Comparison of ENCODE assay signal across 11 cellular contexts in genomic region chr12:111448266-111448830, GRCh38. TPM values are rescaled to one million over a fixed set of nuclear protein-coding genes. Genes with fewer than 3 reads are reported as not detected.
A peak's percentile ranks its signal among the peaks of the same experiment; 100 is the strongest.
DNase-seq lines count a peak whose midpoint lies in the region; ATAC-seq and TF ChIP-seq lines count a peak whose summit lies in the region.
"Had no signal": no experiment of that assay in that cellular context is flagged by ENCODE, and none has a peak within 500 bp of the region (broad histone marks: within the 10 kb centered on the region; RNA-seq: fewer than 3 reads in every experiment).

No MANE protein-coding gene starts in this region.

- H3K9me3 ChIP-seq in heart left ventricle (no peaks in the 10 kb centered on the region), testis (no peaks in the 10 kb centered on the region)
- H3K9me3 ChIP-seq in effector memory CD4-positive, alpha-beta T cell (ENCODE audit: control insufficient read depth, low read length), result no peaks in the 10 kb centered on the region
- H3K9me3 ChIP-seq: BE2C, mucosa of descending colon had no signal

- TF ChIP-seq POLR2A in heart left ventricle (IDR thresholded peaks at IDR 0.05) (no peak), lower leg skin (IDR thresholded peaks at IDR 0.05) (no peak), testis (IDR thresholded peaks at IDR 0.05) (no peak)

- H3K4me1 ChIP-seq in heart left ventricle, result peaks cover 27 to 88% (median 81%) of the 10 kb centered on the region in 12 donors
- peaks cover 41% of the 10 kb centered on the region for H3K4me1 ChIP-seq in testis
- peaks cover 48% of the 10 kb centered on the region for H3K4me1 ChIP-seq in effector memory CD4-positive, alpha-beta T cell (ENCODE audit: control insufficient read depth, insufficient read depth, low read length, poor library complexity, severe bottlenecking)

- peak overlapping the region; percentile 12 to 89 (median 77) for H3K27ac ChIP-seq in heart left ventricle
- H3K27ac ChIP-seq in testis, result peak overlapping the region in 1 of 2 donors; percentile 56
- H3K27ac ChIP-seq in effector memory CD4-positive, alpha-beta T cell (ENCODE audit: insufficient read depth, low read length, poor library complexity, severe bottlenecking), result no peak overlapping the region

- H3K4me3 ChIP-seq in heart left ventricle (no peak overlapping the region), lower leg skin (ENCODE audit: low read depth, poor library complexity, severe bottlenecking) (no peak overlapping the region), testis (no peak overlapping the region)
- H3K4me3 ChIP-seq in effector memory CD4-positive, alpha-beta T cell (ENCODE audit: insufficient read depth, low read depth, low read length, poor library complexity, severe bottlenecking), result no peak overlapping the region
- H3K4me3 ChIP-seq: mucosa of descending colon had no signal

- TF ChIP-seq CTCF in heart left ventricle (IDR thresholded peaks at IDR 0.05) (no peak), lower leg skin (IDR thresholded peaks at IDR 0.05) (no peak), testis (IDR thresholded peaks at IDR 0.05) (no peak)

- no peaks in the 10 kb centered on the region for H3K27me3 ChIP-seq in heart left ventricle
- no peaks in the 10 kb centered on the region for H3K27me3 ChIP-seq in testis
- H3K27me3 ChIP-seq in effector memory CD4-positive, alpha-beta T cell (replicated peaks; ENCODE audit: control insufficient read depth, insufficient read depth, low read length, poor library complexity, severe bottlenecking), result no peaks in the 10 kb centered on the region
- H3K27me3 ChIP-seq: BE2C had no signal

- ATAC-seq in heart left ventricle, result no peak
- ATAC-seq in Right ventricle myocardium inferior, result no peak
- ATAC-seq: mucosa of descending colon had no signal

- DNase-seq in heart left ventricle (no peak), Right ventricle myocardium inferior (ENCODE audit: missing footprints) (no peak), lower leg skin (ENCODE audit: low spot score in 2 of 2) (peak; percentile 12 to 79), testis (peak; percentile 14), NCI-H524 (lab: John Stamatoyannopoulos, UW) (no peak), NCI-H2227 (lab: John Stamatoyannopoulos, UW; ENCODE audit: unreplicated experiment) (no peak)
- DNase-seq in activated CD8-positive, alpha-beta memory T cell treated with anti-CD3 and anti-CD28 coated beads, Interleukin-2, amount 50 U/mL, for 48 hours, result peak; percentile 50
- no peak for DNase-seq in effector memory CD4-positive, alpha-beta T cell
- DNase-seq: BE2C, NCI-H1048 had no signal

- H3K36me3 ChIP-seq in heart left ventricle (peaks cover 0 to 77% (median 66%) of the 10 kb centered on the region in 9 donors), testis (ENCODE audit: low read depth, missing control alignments) (no peaks in the 10 kb centered on the region)
- peaks cover 44% of the 10 kb centered on the region for H3K36me3 ChIP-seq in effector memory CD4-positive, alpha-beta T cell (ENCODE audit: control insufficient read depth, insufficient read depth, low read length)

- intact Hi-C loops in heart left ventricle (cut with DNase I) (loop anchor here in 2 of 10 donors (5.0 kb wide), 1 partner anchor 41 kb away; the partner anchor contains the start of gene SH2B3 (in 2 of the 2)), Right ventricle myocardium inferior (cut with DNase I) (no loop called here), lower leg skin (cut with DNase I; ENCODE audit: low total_unique reads) (loop anchor here (5.0 kb wide), 1 partner anchor 46 kb away; no protein-coding TSS in a partner anchor), testis (cut with DNase I; ENCODE audit: low total_unique reads) (loop anchor here (5.0 kb wide), 1 partner anchor 51 kb away; no protein-coding TSS in a partner anchor)

- WGBS in heart left ventricle, 4 donors, result 47 to 56% (median 52%) methylated on average over 9 of the region's 9 CpGs
- 75 to 76% methylated on average over 9 of the region's 9 CpGs for WGBS in lower leg skin, 2 donors
- 71 to 91% methylated on average over 9 of the region's 9 CpGs for WGBS in testis, 2 donors

RNA-seq across cellular contexts. Expression of gene SH2B3, which starts 42.6 kb away (rescaled TPM):
- total RNA-seq in heart left ventricle (10 to 100 TPM; 35.8 to 76.7 (median 40.3) TPM), Right ventricle myocardium inferior (43.7 TPM), lower leg skin (10 to 100 TPM in 1 of 4 donors, 1 to 10 TPM in 3; 6.5 to 16.1 (median 8.2) TPM), testis (10 to 100 TPM; 36.9 to 38.1 TPM)
- polyA plus RNA-seq in heart left ventricle (10 to 100 TPM; 11.3 to 16.8 TPM), testis (ENCODE audit: insufficient read depth, low read depth, low replicate concordance) (22.0 TPM)

Comparison
In these comparisons a context has a peak if more than half of its experiments do, and no peak if none do; other contexts are left out.
1. DNase-seq: peak in activated CD8-positive, alpha-beta memory T cell treated with anti-CD3 and anti-CD28 coated beads, Interleukin-2, amount 50 U/mL, for 48 hours (single experiment), lower leg skin (2 of 2) and testis (single experiment); none in heart left ventricle (0 of 5), Right ventricle myocardium inferior (single experiment), effector memory CD4-positive, alpha-beta T cell (0 of 3), NCI-H524 (0 of 2) and NCI-H2227 (single experiment).